ENCODE assay signal across 1 cellular context in the genomic region with DNA sequence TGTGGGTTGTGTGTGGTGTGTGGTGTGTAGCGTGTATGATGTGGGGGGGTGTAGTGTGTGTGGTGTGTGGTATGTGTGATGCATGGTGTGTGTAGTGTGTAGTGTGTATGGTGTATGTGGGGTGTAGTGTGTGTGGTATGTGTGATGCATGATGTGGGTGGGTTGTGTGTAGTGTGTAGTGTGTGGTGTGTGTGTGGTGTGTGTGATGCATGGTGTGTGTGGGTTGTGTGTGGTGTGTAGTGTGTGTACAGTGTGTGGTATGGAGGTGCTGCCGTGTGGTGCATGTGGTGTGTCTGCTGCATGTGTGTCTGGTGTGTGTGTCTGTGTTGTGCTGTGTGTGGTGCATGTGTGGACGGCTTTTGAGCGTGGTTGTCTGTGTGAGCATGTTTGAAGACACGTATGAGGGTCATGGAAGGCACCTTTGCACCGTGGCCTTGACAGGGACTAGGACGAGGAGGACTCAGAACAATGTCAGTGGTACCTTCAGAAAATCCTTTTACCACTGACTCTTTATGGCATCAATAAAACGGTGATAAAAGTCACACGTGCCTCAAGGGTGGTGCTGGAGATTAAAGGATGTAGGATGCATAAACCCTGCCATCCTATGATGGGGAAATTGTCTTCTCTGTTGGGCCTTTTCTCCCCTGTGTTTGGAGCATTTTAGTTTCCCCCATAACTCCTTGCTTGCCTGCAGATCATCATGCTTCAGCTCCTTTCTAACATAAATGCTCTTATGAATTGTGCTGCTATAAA.
TF ChIP-seq lines count a peak whose summit lies in the region.

No MANE protein-coding gene starts in this region.

TF ChIP-seq in HEK293, 187 proteins besides CTCF, POLR2A, EP300 and RAD21 (continued from another document):
- TF ChIP-seq, protein P1, sequence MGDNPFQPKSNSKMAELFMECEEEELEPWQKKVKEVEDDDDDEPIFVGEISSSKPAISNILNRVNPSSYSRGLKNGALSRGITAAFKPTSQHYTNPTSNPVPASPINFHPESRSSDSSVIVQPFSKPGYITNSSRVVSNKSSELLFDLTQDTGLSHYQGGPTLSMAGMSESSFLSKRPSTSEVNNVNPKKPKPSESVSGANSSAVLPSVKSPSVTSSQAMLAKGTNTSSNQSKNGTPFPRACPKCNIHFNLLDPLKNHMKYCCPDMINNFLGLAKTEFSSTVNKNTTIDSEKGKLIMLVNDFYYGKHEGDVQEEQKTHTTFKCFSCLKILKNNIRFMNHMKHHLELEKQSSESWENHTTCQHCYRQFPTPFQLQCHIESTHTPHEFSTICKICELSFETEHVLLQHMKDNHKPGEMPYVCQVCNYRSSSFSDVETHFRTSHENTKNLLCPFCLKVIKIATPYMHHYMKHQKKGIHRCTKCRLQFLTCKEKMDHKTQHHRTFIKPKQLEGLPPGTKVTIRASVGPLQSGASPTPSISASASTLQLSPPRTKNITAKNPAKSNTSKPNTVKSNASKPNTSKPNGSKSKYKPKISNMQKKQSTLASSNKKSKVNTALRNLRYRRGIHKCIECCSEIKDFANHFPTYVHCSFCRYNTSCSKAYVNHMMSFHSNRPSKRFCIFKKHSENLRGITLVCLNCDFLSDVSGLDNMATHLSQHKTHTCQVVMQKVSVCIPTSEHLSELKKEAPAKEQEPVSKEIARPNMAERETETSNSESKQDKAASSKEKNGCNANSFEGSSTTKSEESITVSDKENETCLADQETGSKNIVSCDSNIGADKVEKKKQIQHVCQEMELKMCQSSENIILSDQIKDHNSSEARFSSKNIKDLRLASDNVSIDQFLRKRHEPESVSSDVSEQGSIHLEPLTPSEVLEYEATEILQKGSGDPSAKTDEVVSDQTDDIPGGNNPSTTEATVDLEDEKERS (tag by site-specific recombination; IDR thresholded peaks at IDR 0.05), result no peak
- TF ChIP-seq ZNF785 (tag by site-specific recombination; IDR thresholded peaks at IDR 0.05) (no peak), ZNF433 (tag by site-specific recombination; IDR thresholded peaks at IDR 0.05; ENCODE audit: low read depth) (no peak), EGR2 (tag by site-specific recombination; IDR thresholded peaks at IDR 0.05; ENCODE audit: low read depth) (0 out of 2 replicates have a peak, but pooled peaks have one; percentile 16), ZNF600 (tag by site-specific recombination; IDR thresholded peaks at IDR 0.05) (peak; percentile 43; the same call in 1 of the 2 replicates), ZNF211 (tag by site-specific recombination; IDR thresholded peaks at IDR 0.05; ENCODE audit: low read depth) (no peak), ZNF658 (tag by site-specific recombination; IDR thresholded peaks at IDR 0.05) (no peak), ZNF23 (tag by site-specific recombination; IDR thresholded peaks at IDR 0.05; ENCODE audit: borderline replicate concordance) (no peak), TRIM28 (IDR thresholded peaks at IDR 0.05; ENCODE audit: borderline replicate concordance, low read length) (no peak)
- TF ChIP-seq, protein P2, sequence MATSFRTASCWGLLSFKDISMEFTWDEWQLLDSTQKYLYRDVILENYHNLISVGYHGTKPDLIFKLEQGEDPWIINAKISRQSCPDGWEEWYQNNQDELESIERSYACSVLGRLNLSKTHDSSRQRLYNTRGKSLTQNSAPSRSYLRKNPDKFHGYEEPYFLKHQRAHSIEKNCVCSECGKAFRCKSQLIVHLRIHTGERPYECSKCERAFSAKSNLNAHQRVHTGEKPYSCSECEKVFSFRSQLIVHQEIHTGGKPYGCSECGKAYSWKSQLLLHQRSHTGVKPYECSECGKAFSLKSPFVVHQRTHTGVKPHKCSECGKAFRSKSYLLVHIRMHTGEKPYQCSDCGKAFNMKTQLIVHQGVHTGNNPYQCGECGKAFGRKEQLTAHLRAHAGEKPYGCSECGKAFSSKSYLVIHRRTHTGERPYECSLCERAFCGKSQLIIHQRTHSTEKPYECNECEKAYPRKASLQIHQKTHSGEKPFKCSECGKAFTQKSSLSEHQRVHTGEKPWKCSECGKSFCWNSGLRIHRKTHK (tag by site-specific recombination; IDR thresholded peaks at IDR 0.05), result no peak
- TF ChIP-seq, protein P3, sequence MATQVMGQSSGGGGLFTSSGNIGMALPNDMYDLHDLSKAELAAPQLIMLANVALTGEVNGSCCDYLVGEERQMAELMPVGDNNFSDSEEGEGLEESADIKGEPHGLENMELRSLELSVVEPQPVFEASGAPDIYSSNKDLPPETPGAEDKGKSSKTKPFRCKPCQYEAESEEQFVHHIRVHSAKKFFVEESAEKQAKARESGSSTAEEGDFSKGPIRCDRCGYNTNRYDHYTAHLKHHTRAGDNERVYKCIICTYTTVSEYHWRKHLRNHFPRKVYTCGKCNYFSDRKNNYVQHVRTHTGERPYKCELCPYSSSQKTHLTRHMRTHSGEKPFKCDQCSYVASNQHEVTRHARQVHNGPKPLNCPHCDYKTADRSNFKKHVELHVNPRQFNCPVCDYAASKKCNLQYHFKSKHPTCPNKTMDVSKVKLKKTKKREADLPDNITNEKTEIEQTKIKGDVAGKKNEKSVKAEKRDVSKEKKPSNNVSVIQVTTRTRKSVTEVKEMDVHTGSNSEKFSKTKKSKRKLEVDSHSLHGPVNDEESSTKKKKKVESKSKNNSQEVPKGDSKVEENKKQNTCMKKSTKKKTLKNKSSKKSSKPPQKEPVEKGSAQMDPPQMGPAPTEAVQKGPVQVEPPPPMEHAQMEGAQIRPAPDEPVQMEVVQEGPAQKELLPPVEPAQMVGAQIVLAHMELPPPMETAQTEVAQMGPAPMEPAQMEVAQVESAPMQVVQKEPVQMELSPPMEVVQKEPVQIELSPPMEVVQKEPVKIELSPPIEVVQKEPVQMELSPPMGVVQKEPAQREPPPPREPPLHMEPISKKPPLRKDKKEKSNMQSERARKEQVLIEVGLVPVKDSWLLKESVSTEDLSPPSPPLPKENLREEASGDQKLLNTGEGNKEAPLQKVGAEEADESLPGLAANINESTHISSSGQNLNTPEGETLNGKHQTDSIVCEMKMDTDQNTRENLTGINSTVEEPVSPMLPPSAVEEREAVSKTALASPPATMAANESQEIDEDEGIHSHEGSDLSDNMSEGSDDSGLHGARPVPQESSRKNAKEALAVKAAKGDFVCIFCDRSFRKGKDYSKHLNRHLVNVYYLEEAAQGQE (tag by site-specific recombination; IDR thresholded peaks at IDR 0.05), result no peak
